Comparison of ENCODE assay signal across 1 cellular context in genomic region chr20:54466112-54466511, GRCh38.
TF ChIP-seq lines count a peak whose summit lies in the region.

No MANE protein-coding gene starts in this region.

TF ChIP-seq in GM23338, 12 proteins besides CTCF, POLR2A, EP300 and RAD21 (continued from another document):
- TF ChIP-seq REST (IDR thresholded peaks at IDR 0.05; ENCODE audit: unreplicated experiment) = no peak
- TF ChIP-seq EZH2phosphoT487 (IDR thresholded peaks at IDR 0.05; ENCODE audit: unreplicated experiment) = no peak
- no peak for TF ChIP-seq ZNF331 (CRISPR knock-in tag; IDR thresholded peaks at IDR 0.05; ENCODE audit: low read depth)
- no peak for TF ChIP-seq POLR2AphosphoS5 (IDR thresholded peaks at IDR 0.05; ENCODE audit: low read depth)
- TF ChIP-seq JUNB (IDR thresholded peaks at IDR 0.05; ENCODE audit: unreplicated experiment) = no peak
- no peak for TF ChIP-seq ZNF114 (CRISPR knock-in tag; IDR thresholded peaks at IDR 0.05)
- no peak for TF ChIP-seq STAT1 (IDR thresholded peaks at IDR 0.05; ENCODE audit: unreplicated experiment)
- no peak for TF ChIP-seq ZNF462 (CRISPR knock-in tag; IDR thresholded peaks at IDR 0.05)
- no peak for TF ChIP-seq EZH2 (IDR thresholded peaks at IDR 0.05; ENCODE audit: low read depth, unreplicated experiment)
